18 cellular contexts compared by ENCODE assay signal in the genomic region with DNA sequence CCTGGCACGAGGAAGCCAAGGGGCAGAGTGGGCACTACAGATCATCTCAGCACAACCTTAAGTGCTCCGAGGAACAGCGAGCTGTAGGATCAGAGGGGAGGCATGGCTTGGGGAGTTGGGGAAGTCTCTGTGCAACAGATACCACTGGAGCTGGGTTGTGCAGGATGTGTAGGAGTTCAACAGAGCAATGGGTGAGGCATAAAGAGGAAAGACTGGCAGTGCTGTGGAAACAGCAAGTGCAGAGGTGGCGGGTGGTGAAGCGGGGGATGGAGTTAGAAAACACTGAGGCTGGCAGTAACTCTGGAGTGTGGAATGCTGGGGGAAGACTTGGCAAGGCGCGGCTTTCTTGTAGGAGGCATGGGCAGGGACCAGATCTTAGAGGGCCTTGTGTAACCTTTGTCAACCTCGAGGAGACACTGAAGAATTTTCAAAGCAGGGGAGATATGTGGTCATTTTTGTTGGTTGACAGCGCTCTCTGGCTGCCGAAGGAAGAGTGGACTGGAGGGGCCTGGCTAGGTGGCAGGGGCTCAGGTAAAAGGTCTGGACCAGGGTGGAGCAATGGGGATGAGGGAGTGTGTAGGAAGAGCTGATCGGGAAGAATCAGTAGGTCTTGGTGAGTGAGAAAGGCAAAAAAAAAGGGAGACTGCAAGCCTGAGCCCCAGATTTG.
"Had no signal": no experiment of that assay in that cellular context is flagged by ENCODE, and none has a peak within 500 bp of the region (broad histone marks: within the 10 kb centered on the region; RNA-seq: fewer than 3 reads in every experiment).

No MANE protein-coding gene starts in this region.

- DNase-seq: activated CD4-positive, alpha-beta T cell treated with anti-CD3 and anti-CD28 coated beads for 4 hours; activated CD8-positive, alpha-beta memory T cell treated with anti-CD3 and anti-CD28 coated beads, Interleukin-2, amount 50 U/mL, for 4 hours; activated CD8-positive, alpha-beta T cell treated with anti-CD3 and anti-CD28 coated beads for 36 hours; activated naive CD4-positive, alpha-beta T cell treated with anti-CD3 and anti-CD28 coated beads for 36 hours; activated T-cell treated with anti-CD3 and anti-CD28 coated beads, Interleukin-2, amount 50 U/mL, for 72 hours; body of pancreas; cerebellar nuclear complex; foreskin melanocyte; heart left ventricle; left ventricle myocardium superior; mesendoderm; ovary; stimulated activated CD4-positive, alpha-beta T cell treated with anti-CD3 and anti-CD28 coated beads, Interleukin-4, amount 100 ng/mL, for 24 hours; T-helper 1 cell; thyroid gland; WERI-Rb-1 had no signal

- H3K27ac ChIP-seq: body of pancreas, heart left ventricle, ovary, thyroid gland, WERI-Rb-1 had no signal

- H3K27me3 ChIP-seq: body of pancreas, ovary, thyroid gland had no signal

- H3K36me3 ChIP-seq: heart left ventricle, ovary, thyroid gland, WERI-Rb-1 had no signal

- ATAC-seq: activated CD8-positive, alpha-beta T cell treated with anti-CD3 and anti-CD28 coated beads for 36 hours; activated T-cell treated with anti-CD3 and anti-CD28 coated beads, Interleukin-2, amount 50 U/mL, for 72 hours; body of pancreas; heart left ventricle; left ventricle myocardium superior had no signal

- H3K9me3 Mint-ChIP-seq: activated CD8-positive, alpha-beta T cell treated with anti-CD3 and anti-CD28 coated beads for 36 hours; activated naive CD4-positive, alpha-beta T cell treated with anti-CD3 and anti-CD28 coated beads for 36 hours; activated T-cell treated with anti-CD3 and anti-CD28 coated beads, Interleukin-2, amount 50 U/mL, for 72 hours had no signal

- H3K27ac Mint-ChIP-seq: activated CD8-positive, alpha-beta T cell treated with anti-CD3 and anti-CD28 coated beads for 36 hours; activated naive CD4-positive, alpha-beta T cell treated with anti-CD3 and anti-CD28 coated beads for 36 hours; activated T-cell treated with anti-CD3 and anti-CD28 coated beads, Interleukin-2, amount 50 U/mL, for 72 hours had no signal

- H3K9me3 ChIP-seq: body of pancreas, heart left ventricle, ovary, thyroid gland had no signal

- H3K4me1 ChIP-seq: body of pancreas, thyroid gland had no signal

- FAIRE-seq: endothelial cell of umbilical vein, keratinocyte had no signal

- H3K4me3 ChIP-seq: body of pancreas, heart left ventricle, ovary, thyroid gland had no signal

- H3K4me3 Mint-ChIP-seq: activated CD8-positive, alpha-beta T cell treated with anti-CD3 and anti-CD28 coated beads for 36 hours; activated naive CD4-positive, alpha-beta T cell treated with anti-CD3 and anti-CD28 coated beads for 36 hours; activated T-cell treated with anti-CD3 and anti-CD28 coated beads, Interleukin-2, amount 50 U/mL, for 72 hours had no signal
